1 cellular context compared by ENCODE assay signal in the genomic region with DNA sequence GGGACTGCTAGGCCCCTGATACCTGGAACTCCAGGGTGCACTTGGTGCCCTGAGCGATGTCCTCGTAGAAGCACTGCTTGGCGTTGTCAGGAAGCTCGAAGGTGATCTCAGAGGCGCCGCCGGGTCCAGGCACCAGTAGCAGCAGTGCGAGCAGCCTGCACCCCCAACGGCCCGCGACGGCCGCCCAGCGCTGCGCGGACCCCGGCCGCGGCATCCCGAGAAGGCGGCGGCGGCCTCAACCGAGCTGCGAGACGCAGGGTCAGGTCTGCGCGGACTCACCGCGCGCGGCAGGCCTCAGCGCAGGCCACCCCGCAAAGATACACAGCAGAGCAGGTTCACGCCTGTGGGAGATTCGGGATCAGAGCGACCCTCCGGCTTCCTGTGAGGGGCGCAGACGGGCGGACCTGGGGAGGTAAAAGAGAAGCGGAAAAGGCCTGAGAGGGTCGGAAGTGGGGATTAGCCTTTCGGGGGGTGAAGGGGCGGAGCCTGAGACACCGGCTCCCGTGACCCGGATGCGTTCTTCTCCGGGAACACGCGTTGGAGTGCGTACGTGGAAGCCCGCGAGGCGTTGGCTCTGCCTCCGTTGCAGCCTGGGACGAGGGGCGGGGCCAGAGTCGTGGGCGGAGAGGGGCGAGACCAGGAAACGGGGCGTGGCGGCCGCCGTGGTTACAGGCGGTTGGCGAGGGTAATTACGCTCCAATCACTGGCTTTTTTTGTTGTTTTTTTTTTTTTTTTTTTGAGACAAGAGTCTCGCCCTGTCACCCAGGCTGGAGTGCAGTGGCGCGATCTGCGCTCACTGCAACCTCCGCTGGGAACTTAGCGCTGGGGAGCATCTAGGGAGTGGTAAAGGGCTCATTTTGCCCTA.
A peak's percentile ranks its signal among the peaks of the same experiment; 100 is the strongest.
TF ChIP-seq lines count a peak whose summit lies in the region.

A gene (minus strand): TSS at position 458 of the 865 bp plus-strand sequence. CDS start 244 bp downstream, at position 214.

TF ChIP-seq in HepG2, 621 proteins besides CTCF, POLR2A, EP300 and RAD21 (continued from another document and continues in another):
- TF ChIP-seq, protein P1, sequence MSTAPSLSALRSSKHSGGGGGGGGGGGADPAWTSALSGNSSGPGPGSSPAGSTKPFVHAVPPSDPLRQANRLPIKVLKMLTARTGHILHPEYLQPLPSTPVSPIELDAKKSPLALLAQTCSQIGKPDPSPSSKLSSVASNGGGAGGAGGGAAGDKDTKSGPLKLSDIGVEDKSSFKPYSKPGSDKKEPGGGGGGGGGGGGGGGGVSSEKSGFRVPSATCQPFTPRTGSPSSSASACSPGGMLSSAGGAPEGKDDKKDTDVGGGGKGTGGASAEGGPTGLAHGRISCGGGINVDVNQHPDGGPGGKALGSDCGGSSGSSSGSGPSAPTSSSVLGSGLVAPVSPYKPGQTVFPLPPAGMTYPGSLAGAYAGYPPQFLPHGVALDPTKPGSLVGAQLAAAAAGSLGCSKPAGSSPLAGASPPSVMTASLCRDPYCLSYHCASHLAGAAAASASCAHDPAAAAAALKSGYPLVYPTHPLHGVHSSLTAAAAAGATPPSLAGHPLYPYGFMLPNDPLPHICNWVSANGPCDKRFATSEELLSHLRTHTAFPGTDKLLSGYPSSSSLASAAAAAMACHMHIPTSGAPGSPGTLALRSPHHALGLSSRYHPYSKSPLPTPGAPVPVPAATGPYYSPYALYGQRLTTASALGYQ (CRISPR knock-in tag; IDR thresholded peaks at IDR 0.05): peak; percentile 17; the same call in 1 of the 2 replicates
- TF ChIP-seq YY1 (IDR thresholded peaks at IDR 0.05; ENCODE audit: insufficient read depth, insufficient replicate concordance, low read depth, low read length) (peak; percentile 52), ZNF546 (CRISPR knock-in tag; conservative IDR thresholded peaks at IDR 0.05) (peak; percentile 52; the same call in 1 of the 2 replicates), ZBTB38 (CRISPR knock-in tag; IDR thresholded peaks at IDR 0.05) (peak; percentile 57; the same call in 1 of the 2 replicates), ZNF713 (CRISPR knock-in tag; IDR thresholded peaks at IDR 0.05) (no peak), ATF7-NPFF (CRISPR knock-in tag; IDR thresholded peaks at IDR 0.05; ENCODE audit: low read depth) (peak; percentile 82), GATAD1 (CRISPR knock-in tag; IDR thresholded peaks at IDR 0.05) (peak; percentile 83; the same call in 1 of the 2 replicates), RFX3 (CRISPR knock-in tag; IDR thresholded peaks at IDR 0.05) (no peak), KAT8 (CRISPR knock-in tag; IDR thresholded peaks at IDR 0.05) (peak; percentile 95), GATA4 (IDR thresholded peaks at IDR 0.05; ENCODE audit: borderline replicate concordance, low read depth) (no peak), PAWR (CRISPR knock-in tag; IDR thresholded peaks at IDR 0.05; ENCODE audit: borderline replicate concordance) (no peak), RORA (CRISPR knock-in tag; IDR thresholded peaks at IDR 0.05) (0 out of 2 replicates have a peak, but pooled peaks have one; percentile 44), KDM3A (CRISPR knock-in tag; IDR thresholded peaks at IDR 0.05; ENCODE audit: low read depth) (peak; percentile 34; the same call in 1 of the 2 replicates), ZFP41 (CRISPR knock-in tag; IDR thresholded peaks at IDR 0.05; ENCODE audit: borderline replicate concordance) (0 out of 2 replicates have a peak, but pooled peaks have one; percentile 57), PHF5A (CRISPR knock-in tag; IDR thresholded peaks at IDR 0.05; ENCODE audit: low read depth, unreplicated experiment) (no peak), SRY (CRISPR knock-in tag; IDR thresholded peaks at IDR 0.05) (peak; percentile 84), CREB1 (IDR thresholded peaks at IDR 0.05) (peak; percentile 74), CREB1 (CRISPR knock-in tag; IDR thresholded peaks at IDR 0.05) (peak; percentile 83), ARNTL (CRISPR knock-in tag; IDR thresholded peaks at IDR 0.05) (0 out of 2 replicates have a peak, but pooled peaks have one; percentile 17), ZNF17 (CRISPR knock-in tag; IDR thresholded peaks at IDR 0.05) (0 out of 2 replicates have a peak, but pooled peaks have one; percentile 41), HNF4G (IDR thresholded peaks at IDR 0.05; ENCODE audit: borderline replicate concordance, low read depth, low read length) (no peak; the same call in 1 of the 2 replicates), HNF4G (CRISPR knock-in tag; IDR thresholded peaks at IDR 0.05; ENCODE audit: borderline replicate concordance, low read depth) (0 out of 2 replicates have a peak, but pooled peaks have one; percentile 5), IKZF1 (IDR thresholded peaks at IDR 0.05) (no peak), NCOA5 (CRISPR knock-in tag; IDR thresholded peaks at IDR 0.05) (no peak), ZNF777 (CRISPR knock-in tag; IDR thresholded peaks at IDR 0.05) (peak; percentile 66; the same call in 1 of the 2 replicates), NCOR1 (IDR thresholded peaks at IDR 0.05; ENCODE audit: borderline replicate concordance, low read length) (no peak; the same call in 1 of the 2 replicates), ZNF501 (CRISPR knock-in tag; IDR thresholded peaks at IDR 0.05) (peak; percentile 85), ZMYM2 (CRISPR knock-in tag; IDR thresholded peaks at IDR 0.05) (peak; percentile 42; the same call in 1 of the 2 replicates), PLRG1 (conservative IDR thresholded peaks at IDR 0.05) (no peak), ZNF557 (CRISPR knock-in tag; IDR thresholded peaks at IDR 0.05) (peak; percentile 82; the same call in 1 of the 2 replicates), ZNF709 (CRISPR knock-in tag; IDR thresholded peaks at IDR 0.05) (peak; percentile 89), ATM (IDR thresholded peaks at IDR 0.05; ENCODE audit: borderline replicate concordance) (no peak), ZKSCAN8 (CRISPR knock-in tag; IDR thresholded peaks at IDR 0.05; ENCODE audit: borderline replicate concordance) (no peak), ONECUT2 (CRISPR knock-in tag; IDR thresholded peaks at IDR 0.05) (no peak), MED1 (CRISPR knock-in tag; IDR thresholded peaks at IDR 0.05) (peak; percentile 73)
- TF ChIP-seq, protein P2, sequence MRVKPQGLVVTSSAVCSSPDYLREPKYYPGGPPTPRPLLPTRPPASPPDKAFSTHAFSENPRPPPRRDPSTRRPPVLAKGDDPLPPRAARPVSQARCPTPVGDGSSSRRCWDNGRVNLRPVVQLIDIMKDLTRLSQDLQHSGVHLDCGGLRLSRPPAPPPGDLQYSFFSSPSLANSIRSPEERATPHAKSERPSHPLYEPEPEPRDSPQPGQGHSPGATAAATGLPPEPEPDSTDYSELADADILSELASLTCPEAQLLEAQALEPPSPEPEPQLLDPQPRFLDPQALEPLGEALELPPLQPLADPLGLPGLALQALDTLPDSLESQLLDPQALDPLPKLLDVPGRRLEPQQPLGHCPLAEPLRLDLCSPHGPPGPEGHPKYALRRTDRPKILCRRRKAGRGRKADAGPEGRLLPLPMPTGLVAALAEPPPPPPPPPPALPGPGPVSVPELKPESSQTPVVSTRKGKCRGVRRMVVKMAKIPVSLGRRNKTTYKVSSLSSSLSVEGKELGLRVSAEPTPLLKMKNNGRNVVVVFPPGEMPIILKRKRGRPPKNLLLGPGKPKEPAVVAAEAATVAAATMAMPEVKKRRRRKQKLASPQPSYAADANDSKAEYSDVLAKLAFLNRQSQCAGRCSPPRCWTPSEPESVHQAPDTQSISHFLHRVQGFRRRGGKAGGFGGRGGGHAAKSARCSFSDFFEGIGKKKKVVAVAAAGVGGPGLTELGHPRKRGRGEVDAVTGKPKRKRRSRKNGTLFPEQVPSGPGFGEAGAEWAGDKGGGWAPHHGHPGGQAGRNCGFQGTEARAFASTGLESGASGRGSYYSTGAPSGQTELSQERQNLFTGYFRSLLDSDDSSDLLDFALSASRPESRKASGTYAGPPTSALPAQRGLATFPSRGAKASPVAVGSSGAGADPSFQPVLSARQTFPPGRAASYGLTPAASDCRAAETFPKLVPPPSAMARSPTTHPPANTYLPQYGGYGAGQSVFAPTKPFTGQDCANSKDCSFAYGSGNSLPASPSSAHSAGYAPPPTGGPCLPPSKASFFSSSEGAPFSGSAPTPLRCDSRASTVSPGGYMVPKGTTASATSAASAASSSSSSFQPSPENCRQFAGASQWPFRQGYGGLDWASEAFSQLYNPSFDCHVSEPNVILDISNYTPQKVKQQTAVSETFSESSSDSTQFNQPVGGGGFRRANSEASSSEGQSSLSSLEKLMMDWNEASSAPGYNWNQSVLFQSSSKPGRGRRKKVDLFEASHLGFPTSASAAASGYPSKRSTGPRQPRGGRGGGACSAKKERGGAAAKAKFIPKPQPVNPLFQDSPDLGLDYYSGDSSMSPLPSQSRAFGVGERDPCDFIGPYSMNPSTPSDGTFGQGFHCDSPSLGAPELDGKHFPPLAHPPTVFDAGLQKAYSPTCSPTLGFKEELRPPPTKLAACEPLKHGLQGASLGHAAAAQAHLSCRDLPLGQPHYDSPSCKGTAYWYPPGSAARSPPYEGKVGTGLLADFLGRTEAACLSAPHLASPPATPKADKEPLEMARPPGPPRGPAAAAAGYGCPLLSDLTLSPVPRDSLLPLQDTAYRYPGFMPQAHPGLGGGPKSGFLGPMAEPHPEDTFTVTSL (CRISPR knock-in tag; IDR thresholded peaks at IDR 0.05; ENCODE audit: borderline replicate concordance): peak; percentile 82
- TF ChIP-seq, protein P3, sequence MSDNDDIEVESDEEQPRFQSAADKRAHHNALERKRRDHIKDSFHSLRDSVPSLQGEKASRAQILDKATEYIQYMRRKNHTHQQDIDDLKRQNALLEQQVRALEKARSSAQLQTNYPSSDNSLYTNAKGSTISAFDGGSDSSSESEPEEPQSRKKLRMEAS (IDR thresholded peaks at IDR 0.05): peak; percentile 93
- TF ChIP-seq, protein P4, sequence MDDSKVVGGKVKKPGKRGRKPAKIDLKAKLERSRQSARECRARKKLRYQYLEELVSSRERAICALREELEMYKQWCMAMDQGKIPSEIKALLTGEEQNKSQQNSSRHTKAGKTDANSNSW (CRISPR knock-in tag; IDR thresholded peaks at IDR 0.05; ENCODE audit: borderline replicate concordance): 0 out of 2 replicates have a peak, but pooled peaks have one; percentile 53
- TF ChIP-seq, protein P5, sequence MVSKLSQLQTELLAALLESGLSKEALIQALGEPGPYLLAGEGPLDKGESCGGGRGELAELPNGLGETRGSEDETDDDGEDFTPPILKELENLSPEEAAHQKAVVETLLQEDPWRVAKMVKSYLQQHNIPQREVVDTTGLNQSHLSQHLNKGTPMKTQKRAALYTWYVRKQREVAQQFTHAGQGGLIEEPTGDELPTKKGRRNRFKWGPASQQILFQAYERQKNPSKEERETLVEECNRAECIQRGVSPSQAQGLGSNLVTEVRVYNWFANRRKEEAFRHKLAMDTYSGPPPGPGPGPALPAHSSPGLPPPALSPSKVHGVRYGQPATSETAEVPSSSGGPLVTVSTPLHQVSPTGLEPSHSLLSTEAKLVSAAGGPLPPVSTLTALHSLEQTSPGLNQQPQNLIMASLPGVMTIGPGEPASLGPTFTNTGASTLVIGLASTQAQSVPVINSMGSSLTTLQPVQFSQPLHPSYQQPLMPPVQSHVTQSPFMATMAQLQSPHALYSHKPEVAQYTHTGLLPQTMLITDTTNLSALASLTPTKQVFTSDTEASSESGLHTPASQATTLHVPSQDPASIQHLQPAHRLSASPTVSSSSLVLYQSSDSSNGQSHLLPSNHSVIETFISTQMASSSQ (IDR thresholded peaks at IDR 0.05; ENCODE audit: low read depth): no peak
- TF ChIP-seq, protein P5 (CRISPR knock-in tag; IDR thresholded peaks at IDR 0.05; ENCODE audit: borderline replicate concordance): peak; percentile 65
- TF ChIP-seq, protein P6, sequence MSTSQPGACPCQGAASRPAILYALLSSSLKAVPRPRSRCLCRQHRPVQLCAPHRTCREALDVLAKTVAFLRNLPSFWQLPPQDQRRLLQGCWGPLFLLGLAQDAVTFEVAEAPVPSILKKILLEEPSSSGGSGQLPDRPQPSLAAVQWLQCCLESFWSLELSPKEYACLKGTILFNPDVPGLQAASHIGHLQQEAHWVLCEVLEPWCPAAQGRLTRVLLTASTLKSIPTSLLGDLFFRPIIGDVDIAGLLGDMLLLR (CRISPR knock-in tag; IDR thresholded peaks at IDR 0.05): peak; percentile 73; the same call in 1 of the 2 replicates
- TF ChIP-seq, protein P7, sequence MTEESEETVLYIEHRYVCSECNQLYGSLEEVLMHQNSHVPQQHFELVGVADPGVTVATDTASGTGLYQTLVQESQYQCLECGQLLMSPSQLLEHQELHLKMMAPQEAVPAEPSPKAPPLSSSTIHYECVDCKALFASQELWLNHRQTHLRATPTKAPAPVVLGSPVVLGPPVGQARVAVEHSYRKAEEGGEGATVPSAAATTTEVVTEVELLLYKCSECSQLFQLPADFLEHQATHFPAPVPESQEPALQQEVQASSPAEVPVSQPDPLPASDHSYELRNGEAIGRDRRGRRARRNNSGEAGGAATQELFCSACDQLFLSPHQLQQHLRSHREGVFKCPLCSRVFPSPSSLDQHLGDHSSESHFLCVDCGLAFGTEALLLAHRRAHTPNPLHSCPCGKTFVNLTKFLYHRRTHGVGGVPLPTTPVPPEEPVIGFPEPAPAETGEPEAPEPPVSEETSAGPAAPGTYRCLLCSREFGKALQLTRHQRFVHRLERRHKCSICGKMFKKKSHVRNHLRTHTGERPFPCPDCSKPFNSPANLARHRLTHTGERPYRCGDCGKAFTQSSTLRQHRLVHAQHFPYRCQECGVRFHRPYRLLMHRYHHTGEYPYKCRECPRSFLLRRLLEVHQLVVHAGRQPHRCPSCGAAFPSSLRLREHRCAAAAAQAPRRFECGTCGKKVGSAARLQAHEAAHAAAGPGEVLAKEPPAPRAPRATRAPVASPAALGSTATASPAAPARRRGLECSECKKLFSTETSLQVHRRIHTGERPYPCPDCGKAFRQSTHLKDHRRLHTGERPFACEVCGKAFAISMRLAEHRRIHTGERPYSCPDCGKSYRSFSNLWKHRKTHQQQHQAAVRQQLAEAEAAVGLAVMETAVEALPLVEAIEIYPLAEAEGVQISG (CRISPR knock-in tag; IDR thresholded peaks at IDR 0.05): peak; percentile 86
